Comparison of ENCODE assay signal across 16 cellular contexts in genomic region chr19:32343550-32344262, GRCh38. TPM values are rescaled to one million over a fixed set of nuclear protein-coding genes. Genes with fewer than 3 reads are reported as not detected.
DNase-seq lines count a peak whose midpoint lies in the region; ATAC-seq, FAIRE-seq and TF ChIP-seq lines count a peak whose summit lies in the region.
"Had no signal": no experiment of that assay in that cellular context is flagged by ENCODE, and none has a peak within 500 bp of the region (broad histone marks: within the 10 kb centered on the region; RNA-seq: fewer than 3 reads in every experiment).

No MANE protein-coding gene starts in this region.

- H3K36me3 ChIP-seq in HepG2 (replicated peaks in 1 of 2; ENCODE audit: control insufficient read depth in 1 of 2, insufficient read depth in 2 of 2, low read length in 2 of 2) (peaks cover 0 to 9% of the 10 kb centered on the region in 2 experiments; a peak in 2 of 5 replicates), A673 (ENCODE audit: insufficient read depth, low read length, poor library complexity, severe bottlenecking) (peaks cover 16% of the 10 kb centered on the region), spleen (peaks cover 0 to 13% (median 7%) of the 10 kb centered on the region in 6 donors)
- H3K36me3 ChIP-seq: ascending aorta had no signal

- H3K4me3 ChIP-seq in HepG2 (replicated peaks in 1 of 3; ENCODE audit: insufficient read depth in 1 of 3, low read depth in 2 of 3, low read length in 3 of 3) (no peak overlapping the region), A673 (ENCODE audit: low read depth, low read length, poor library complexity, severe bottlenecking) (no peak overlapping the region), spleen (no peak overlapping the region)
- H3K4me3 ChIP-seq: ascending aorta had no signal

- no peak overlapping the region for H3K4me2 ChIP-seq in HepG2 (ENCODE audit: low read depth, low read length)

- no peaks in the 10 kb centered on the region for H3K9me3 ChIP-seq in HepG2 (ENCODE audit: low read length)
- H3K9me3 ChIP-seq in A673 (ENCODE audit: low read depth, low read length, poor library complexity, severe bottlenecking): no peaks in the 10 kb centered on the region
- no peaks in the 10 kb centered on the region for H3K9me3 ChIP-seq in spleen
- H3K9me3 ChIP-seq: ascending aorta had no signal

- POLR2A ChIA-PET in T-cell (lab: Charles Lee): interaction anchor here in 1 of 2 donors (0.5 to 0.6 kb wide), 2 partner anchors 9 to 20 kb away, joined by 3 read pairs; no protein-coding TSS in a partner anchor
- POLR2A ChIA-PET in HepG2 (lab: Yijun Ruan, JAX): no interaction called here
- POLR2A ChIA-PET in A673 (lab: Charles Lee; ENCODE audit: low non-redundant PET): no interaction called here

- CTCF ChIA-PET in T-cell (lab: Charles Lee) (interaction anchor here in 1 of 2 donors (0.9 kb wide), 1 partner anchor 54 kb away, joined by 4 read pairs; no protein-coding TSS in a partner anchor), HepG2 (lab: Yijun Ruan, JAX; ENCODE audit: low intra/inter-chr PET ratio, low total read pairs) (no interaction called here), A673 (lab: Charles Lee) (no interaction called here)

- TF ChIP-seq CTCF in HepG2 (CRISPR knock-in tag; IDR thresholded peaks at IDR 0.05) (no peak), A673 (conservative IDR thresholded peaks at IDR 0.05; ENCODE audit: low read depth, low read length) (no peak), spleen (IDR thresholded peaks at IDR 0.05 in 8 of 11, conservative IDR thresholded peaks at IDR 0.05 in 3 of 11) (no peak)

- no peak overlapping the region for H3K27ac Mint-ChIP-seq in T-cell

- H3K27me3 ChIP-seq in HepG2 (ENCODE audit: control insufficient read depth in 1 of 2, insufficient read depth in 2 of 2, low read length in 2 of 2) (no peaks in the 10 kb centered on the region; a peak in 1 of 5 replicates), A673 (replicated peaks; ENCODE audit: insufficient read depth, low read depth, low read length, poor library complexity) (no peaks in the 10 kb centered on the region), spleen (replicated peaks in 1 of 7) (peaks cover 0 to 41% (median 0%) of the 10 kb centered on the region in 7 donors)
- H3K27me3 ChIP-seq: ascending aorta had no signal

- H3K27ac ChIP-seq in HepG2 (ENCODE audit: extremely low read length, insufficient read depth, low read length): no peak overlapping the region
- no peak overlapping the region for H3K27ac ChIP-seq in A673 (ENCODE audit: low read depth, low read length, poor library complexity, severe bottlenecking)
- H3K27ac ChIP-seq in spleen: no peak overlapping the region
- H3K27ac ChIP-seq: ascending aorta had no signal

- H3K4me3 Mint-ChIP-seq in T-cell: peak overlapping the region in 2 of 3 donors; percentile 35 to 86

- in situ Hi-C loops in HepG2 (cut with HindIII; ENCODE audit: extremely low pct_ligation_motif_present, low pct_unique_long_range_greater_than_20kb): no loop called here

- no peak for TF ChIP-seq POLR2A in HepG2 (IDR thresholded peaks at IDR 0.05; ENCODE audit: insufficient read depth in 1 of 2, low read depth in 2 of 2, low read length in 2 of 2)
- TF ChIP-seq POLR2A in spleen (IDR thresholded peaks at IDR 0.05): no peak

- ATAC-seq in T-cell (replicated peaks in 1 of 4) (no peak), HepG2 (0 out of 3 replicates have a peak, but pooled peaks have one; percentile 11), HG02763 (IDR thresholded peaks at IDR 0.05; ENCODE audit: unreplicated experiment) (no peak)
- ATAC-seq: left cardiac atrium had no signal

- no peaks in the 10 kb centered on the region for H4K20me1 ChIP-seq in HepG2 (ENCODE audit: insufficient read depth, low read length)

- intact Hi-C loops in HepG2 (cut with micrococcal nuclease; ENCODE audit: unreplicated experiment) (no loop called here), A673 (cut with micrococcal nuclease; ENCODE audit: unreplicated experiment) (no loop called here), spleen (cut with DNase I; ENCODE audit: low total_unique reads) (loop anchor here (10.0 kb wide), 1 partner anchor 61 kb away; the partner anchor contains the start of gene DPY19L3)

- H3K79me2 ChIP-seq in HepG2 (ENCODE audit: insufficient read depth, low read length): peaks cover 31% of the 10 kb centered on the region

- WGBS in HepG2 (ENCODE audit: low lambda C conversion rate): 78% methylated on average over 10 of the region's 11 CpGs
- 67 to 85% (median 79%) methylated on average over 11 of the region's 11 CpGs for WGBS in spleen, 5 donors

- peaks cover 40% of the 10 kb centered on the region for H3K4me1 ChIP-seq in HepG2 (ENCODE audit: insufficient read depth, low read length)
- H3K4me1 ChIP-seq in A673 (ENCODE audit: insufficient read depth, low read length, poor library complexity, severe bottlenecking): peaks cover 13% of the 10 kb centered on the region
- H3K4me1 ChIP-seq in spleen: peaks cover 18 to 45% (median 27%) of the 10 kb centered on the region in 6 donors

- peaks cover 1% of the 10 kb centered on the region for H3K36me3 Mint-ChIP-seq in T-cell

- FAIRE-seq in HepG2 (lab: Jason Lieb, UNC): no peak
- FAIRE-seq: endometrium had no signal

- BruUV-seq in HepG2 (replicated peaks; lab: Mats Ljungman, UMichigan): no TSS peak
- no TSS peak for BruUV-seq in A673 (replicated peaks; lab: Mats Ljungman, UMichigan)

- peaks cover 20 to 30% (median 27%) of the 10 kb centered on the region in 3 donors for H3K4me1 Mint-ChIP-seq in T-cell

- TF ChIP-seq EP300 in HepG2 (IDR thresholded peaks at IDR 0.05; ENCODE audit: low read depth in 2 of 2, low read length in 2 of 2): no peak
- no peak for TF ChIP-seq EP300 in HepG2 (CRISPR knock-in tag; IDR thresholded peaks at IDR 0.05; ENCODE audit: borderline replicate concordance)

- TF ChIP-seq RAD21 in HepG2 (CRISPR knock-in tag; IDR thresholded peaks at IDR 0.05): no peak

- no peaks in the 10 kb centered on the region for H3K9me3 Mint-ChIP-seq in T-cell

- DNase-seq in CD1c-positive myeloid dendritic cell (ENCODE audit: extremely low spot score) (peak; percentile 54), M059J (ENCODE audit: low read depth) (peak; percentile 72), T-cell (no peak), HepG2 (ENCODE audit: low spot score) (peak; percentile 16), Kasumi-1 (lab: John Stamatoyannopoulos, UW) (no peak), A673 (ENCODE audit: low spot score) (no peak), spleen (no peak)
- DNase-seq: activated gamma-delta T cell; GOT3; left cardiac atrium; NCI-H1436; stimulated activated CD4-positive, alpha-beta T cell treated with anti-CD3 and anti-CD28 coated beads, Interleukin-2, amount 100 ng/mL, for 48 hours; T1000 had no signal

- peaks cover 0 to 7% of the 10 kb centered on the region in 2 donors for H3K27me3 Mint-ChIP-seq in T-cell

- no peak overlapping the region for H2AFZ ChIP-seq in HepG2 (ENCODE audit: low read length)

- no peak overlapping the region for H3K9ac ChIP-seq in HepG2 (ENCODE audit: insufficient read depth, low read depth, low read length)

TF ChIP-seq in HepG2, 621 proteins besides CTCF, POLR2A, EP300 and RAD21:
- TF ChIP-seq ZNF329 (CRISPR knock-in tag; IDR thresholded peaks at IDR 0.05; ENCODE audit: low read depth) (no peak), ZNF317 (CRISPR knock-in tag; IDR thresholded peaks at IDR 0.05) (0 out of 2 replicates have a peak, but pooled peaks have one; percentile 48)

RNA-seq across cellular contexts. Expression of gene ZNF507, which starts 1.7 kb away (rescaled TPM):
- 2.8 and 5.4 TPM in 2 replicates for total RNA-seq in M059J (2014; rRNA removed; shearing (Covaris generic))
- total RNA-seq in T-cell (10 to 100 TPM; 32.6 to 38.2 (median 35.9) TPM), HepG2 (2016; rRNA removed; fragmentation: Illumina TruSeq; extraction: Trizol) (7.3 and 16.4 TPM in 2 replicates), A673 (2021) (35.0 and 36.1 TPM in 2 replicates), spleen (10 to 100 TPM; 20.4 to 31.4 (median 25.6) TPM)
- 1.8 TPM in 2 replicates for total RNA-seq in HepG2 (2016; cell fraction: cytosol; rRNA removed; fragmentation: Illumina TruSeq; extraction: Trizol; ENCODE audit: low read depth)
- 6.3 and 13.8 TPM in 2 replicates for total RNA-seq in HepG2 (2016; cell fraction: insoluble cytoplasmic fraction; rRNA removed; fragmentation: Illumina TruSeq; extraction: Trizol)
- 5.9 and 7.7 TPM in 2 replicates for total RNA-seq in HepG2 (2016; cell fraction: membrane; rRNA removed; fragmentation: Illumina TruSeq; extraction: Trizol)
- 17.9 and 18.0 TPM in 2 replicates for total RNA-seq in HepG2 (2016; cell fraction: nucleus; rRNA removed; fragmentation: Illumina TruSeq; extraction: Trizol)
- polyA plus RNA-seq in HepG2 (2011; rRNA removed) (9.3 and 10.9 TPM in 2 replicates), spleen (1 to 10 TPM; 3.6 to 5.1 (median 4.8) TPM)
- polyA plus RNA-seq in HepG2 (2011; cell fraction: cytosol; rRNA removed): 4.4 and 7.4 TPM in 2 replicates
- polyA plus RNA-seq in HepG2 (2011; cell fraction: nucleus; rRNA removed): 9.6 and 11.6 TPM in 2 replicates
- 8.5 and 10.8 TPM in 2 replicates for polyA plus RNA-seq in HepG2 (2012)
- polyA plus RNA-seq in HepG2 (2016; cell fraction: cytosol; fragmentation: Illumina TruSeq; extraction: Trizol; ENCODE audit: low read depth): 0.23 and 0.26 TPM in 2 replicates
- 12.0 TPM in 2 replicates for polyA plus RNA-seq in HepG2 (2016; cell fraction: insoluble cytoplasmic fraction; fragmentation: Illumina TruSeq; extraction: Trizol; ENCODE audit: low read depth)
- polyA plus RNA-seq in HepG2 (2016; cell fraction: membrane; fragmentation: Illumina TruSeq; extraction: Trizol; ENCODE audit: low read depth): 1.4 and 1.5 TPM in 2 replicates
- 20.3 and 21.4 TPM in 2 replicates for polyA plus RNA-seq in HepG2 (2016; cell fraction: nucleus; fragmentation: Illumina TruSeq; extraction: Trizol; ENCODE audit: insufficient read depth, low read depth)
- polyA minus RNA-seq in HepG2 (2011; rRNA and poly(A)+ RNA removed; ENCODE audit: low replicate concordance): 8.0 and 18.6 TPM in 2 replicates
- 8.3 and 12.6 TPM in 2 replicates for polyA minus RNA-seq in HepG2 (2011; cell fraction: cytosol; rRNA and poly(A)+ RNA removed)
- 38.0 and 39.0 TPM in 2 replicates for polyA minus RNA-seq in HepG2 (2011; cell fraction: nucleus; rRNA and poly(A)+ RNA removed)

Comparison
In these comparisons a context has a peak if more than half of its experiments do, and no peak if none do; other contexts are left out.
1. DNase-seq: peak in CD1c-positive myeloid dendritic cell (single experiment), M059J (single experiment) and HepG2 (single experiment); none in T-cell (0 of 34), Kasumi-1 (0 of 2), A673 (single experiment) and spleen (single experiment).